ENCODE assay signal across 20 cellular contexts in genomic region chr11:111845256-111846028, GRCh38. TPM values are rescaled to one million over a fixed set of nuclear protein-coding genes. Genes with fewer than 3 reads are reported as not detected.
DNase-seq lines count a peak whose midpoint lies in the region; ATAC-seq and TF ChIP-seq lines count a peak whose summit lies in the region.
"Had no signal": no experiment of that assay in that cellular context is flagged by ENCODE, and none has a peak within 500 bp of the region (broad histone marks: within the 10 kb centered on the region; RNA-seq: fewer than 3 reads in every experiment).

No MANE protein-coding gene starts in this region.

- no peaks in the 10 kb centered on the region for H3K79me2 ChIP-seq in ACC112 (ENCODE audit: control insufficient read depth, insufficient read depth, low read length, unreplicated experiment)

- H2AFZ ChIP-seq in ACC112 (ENCODE audit: low read length, unreplicated experiment) (no peak overlapping the region), IMR-90 (replicated peaks; ENCODE audit: low read length, poor library complexity) (no peak overlapping the region)

- no peaks in the 10 kb centered on the region for H3K9me3 Mint-ChIP-seq in chondrocyte (ENCODE audit: low read depth)
- H3K9me3 Mint-ChIP-seq: stimulated activated effector memory CD8-positive, alpha-beta T cell treated with anti-CD3 and anti-CD28 coated beads, Interleukin-12 subunit alpha, Interleukin-12 subunit beta, amount 100 ng/mL, for 72 hours had no signal

- no peak overlapping the region for H4K91ac ChIP-seq in IMR-90 (ENCODE audit: insufficient read depth, low read depth, low read length)

- no peak overlapping the region for H2AK5ac ChIP-seq in IMR-90 (ENCODE audit: low read depth, low read length)

- dilution Hi-C loops in IMR-90 (cut with HindIII; ENCODE audit: low sequenced_read_pairs, unreplicated experiment): no loop called here

- H3K18ac ChIP-seq in IMR-90 (ENCODE audit: low read depth, low read length): no peak overlapping the region; the same call in 1 of the 2 replicates

- CTCF ChIA-PET in IMR-90 (lab: Yijun Ruan, JAX): interaction anchor here (1.0 kb wide), 1 partner anchor 25 kb away, joined by 4 read pairs; the partner anchor contains the start of gene ALG9

- peaks cover 11% of the 10 kb centered on the region for H3K36me3 Mint-ChIP-seq in chondrocyte (ENCODE audit: low read depth)

- ATAC-seq in IMR-90 (ENCODE audit: low read depth): no peak
- ATAC-seq in left lung: peak; percentile 21
- no peak for ATAC-seq in foreskin keratinocyte
- ATAC-seq in GM19351 (IDR thresholded peaks at IDR 0.05; ENCODE audit: unreplicated experiment): no peak
- ATAC-seq in HG03378 (IDR thresholded peaks at IDR 0.05; ENCODE audit: unreplicated experiment): no peak
- ATAC-seq: A549; activated CD8-positive, alpha-beta memory T cell treated with anti-CD3 and anti-CD28 coated beads, Interleukin-2, amount 10 ng/mL, durations not matched to agents 7 days and 5 days; heart left ventricle; stimulated activated effector memory CD8-positive, alpha-beta T cell treated with anti-CD3 and anti-CD28 coated beads, Interleukin-12 subunit alpha, Interleukin-12 subunit beta, amount 100 ng/mL, for 72 hours had no signal

- no peak overlapping the region for H4K8ac ChIP-seq in IMR-90 (ENCODE audit: low read depth in 2 of 2, low read length in 2 of 2)

- H3K14ac ChIP-seq in IMR-90 (replicated peaks; ENCODE audit: low read depth, low read length): no peak overlapping the region

- H3K4me1 ChIP-seq in ACC112 (ENCODE audit: control insufficient read depth, insufficient read depth, low read length, unreplicated experiment): peaks cover 32% of the 10 kb centered on the region
- H3K4me1 ChIP-seq in IMR-90 (ENCODE audit: control insufficient read depth, insufficient read depth, low read length): peaks cover 7% of the 10 kb centered on the region
- H3K4me1 ChIP-seq in left lung: peaks cover 0 to 56% of the 10 kb centered on the region in 2 donors
- H3K4me1 ChIP-seq in foreskin keratinocyte: no peaks in the 10 kb centered on the region
- H3K4me1 ChIP-seq: A549, pancreas had no signal

- no TSS peak for BruUV-seq in IMR-90 (replicated peaks; lab: Mats Ljungman, UMichigan)

- no peak overlapping the region for H3K27ac Mint-ChIP-seq in chondrocyte (ENCODE audit: unreplicated experiment)
- H3K27ac Mint-ChIP-seq: activated CD8-positive, alpha-beta memory T cell treated with anti-CD3 and anti-CD28 coated beads, Interleukin-2, amount 10 ng/mL, durations not matched to agents 7 days and 5 days had no signal

- no peak overlapping the region for H3K4me3 Mint-ChIP-seq in chondrocyte (ENCODE audit: unreplicated experiment)
- H3K4me3 Mint-ChIP-seq: activated CD8-positive, alpha-beta memory T cell treated with anti-CD3 and anti-CD28 coated beads, Interleukin-2, amount 10 ng/mL, durations not matched to agents 7 days and 5 days; stimulated activated effector memory CD8-positive, alpha-beta T cell treated with anti-CD3 and anti-CD28 coated beads, Interleukin-12 subunit alpha, Interleukin-12 subunit beta, amount 100 ng/mL, for 72 hours had no signal

- H4K20me1 ChIP-seq in IMR-90 (ENCODE audit: insufficient read depth, low read length): no peaks in the 10 kb centered on the region

- H3K27me3 ChIP-seq in ACC112 (ENCODE audit: insufficient read depth, low read length) (no peaks in the 10 kb centered on the region), IMR-90 (ENCODE audit: control insufficient read depth, insufficient read depth, low read length) (no peaks in the 10 kb centered on the region), left lung (no peaks in the 10 kb centered on the region), foreskin keratinocyte (no peaks in the 10 kb centered on the region)
- H3K27me3 ChIP-seq: ascending aorta, heart left ventricle, pancreas, upper lobe of left lung had no signal

- H3K9ac ChIP-seq in IMR-90 (ENCODE audit: low read depth, low read length): no peak overlapping the region

- no peak overlapping the region for H2BK5ac ChIP-seq in IMR-90 (ENCODE audit: low read depth, low read length, poor library complexity, severe bottlenecking)

- TF ChIP-seq POLR2A in IMR-90 (IDR thresholded peaks at IDR 0.05; ENCODE audit: low read depth, low read length): no peak

- DNase-seq in IMR-90 (no peak), SKM-1 (lab: John Stamatoyannopoulos, UW; ENCODE audit: unreplicated experiment) (peak; percentile 46), left lung (peak in 1 of 2 donors; percentile 38), chondrocyte (ENCODE audit: low spot score) (no peak), foreskin keratinocyte (no peak)
- DNase-seq: activated CD8-positive, alpha-beta memory T cell treated with anti-CD3 and anti-CD28 coated beads, Interleukin-2, amount 10 ng/mL, durations not matched to agents 7 days and 5 days; activated gamma-delta T cell treated with Interleukin-2 at 50 U/mL for 16 hours; GDM1; heart left ventricle; NCI-H187 treated with DMSO at 0.1 percent for 48 hours; NCI-H510A; pancreas; T-helper 1 cell had no signal

- intact Hi-C loops in IMR-90 (cut with micrococcal nuclease) (no loop called here), left lung (cut with DNase I) (loop anchor here in 1 of 2 donors (10.0 kb wide), 1 partner anchor 261 kb away; no protein-coding TSS in a partner anchor)

- WGBS in IMR-90 (ENCODE audit: extremely low coverage in 2 of 2, insufficient read length in 1 of 2), 2 experiments: 93% methylated on average over 3 of the region's 9 CpGs; no CpG with 5 or more reads in 1 of the 2 experiments

- H3K27ac ChIP-seq in ACC112 (ENCODE audit: low read depth, low read length): peak overlapping the region; percentile 74
- no peak overlapping the region for H3K27ac ChIP-seq in IMR-90 (ENCODE audit: insufficient read depth, low read length)
- peak overlapping the region in 1 of 2 donors; percentile 68 for H3K27ac ChIP-seq in left lung
- H3K27ac ChIP-seq in foreskin keratinocyte: no peak overlapping the region
- H3K27ac ChIP-seq: A549, ascending aorta, pancreas had no signal

- H3K4me2 ChIP-seq in IMR-90 (ENCODE audit: low read depth, low read length): no peak overlapping the region
- H3K4me2 ChIP-seq: A549 had no signal

- in situ Hi-C loops in IMR-90 (cut with MboI; ENCODE audit: low sequenced_read_pairs): no loop called here

- no peak overlapping the region for H4K5ac ChIP-seq in IMR-90 (ENCODE audit: low read depth, low read length)

- POLR2A ChIA-PET in IMR-90 (lab: Charles Lee; ENCODE audit: unreplicated experiment): no interaction called here

- no peak overlapping the region for H3K23ac ChIP-seq in IMR-90 (ENCODE audit: low read depth, low read length)

- no peak for TF ChIP-seq CTCF in IMR-90 (conservative IDR thresholded peaks at IDR 0.05; ENCODE audit: low read depth, low read length)
- no peak for TF ChIP-seq CTCF in left lung (IDR thresholded peaks at IDR 0.05)
- no peak for TF ChIP-seq CTCF in chondrocyte (IDR thresholded peaks at IDR 0.05)
- no peak for TF ChIP-seq CTCF in foreskin keratinocyte (conservative IDR thresholded peaks at IDR 0.05)

- H3K4me3 ChIP-seq in ACC112 (ENCODE audit: low read depth, low read length) (no peak overlapping the region), IMR-90 (ENCODE audit: insufficient read depth, low read depth, low read length) (no peak overlapping the region), left lung (no peak overlapping the region)
- H3K4me3 ChIP-seq: A549, ascending aorta, heart left ventricle, pancreas, upper lobe of left lung had no signal

- no peak overlapping the region for H2BK120ac ChIP-seq in IMR-90 (ENCODE audit: low read depth, low read length)

- no peak overlapping the region for H2AK9ac ChIP-seq in IMR-90 (replicated peaks; ENCODE audit: low read depth, low read length, poor library complexity)

- H3K9me3 ChIP-seq in IMR-90 (ENCODE audit: control insufficient read depth, insufficient read depth, low read length) (no peaks in the 10 kb centered on the region), left lung (no peaks in the 10 kb centered on the region)
- H3K9me3 ChIP-seq: A549, ascending aorta, heart left ventricle, pancreas, upper lobe of left lung had no signal

- no peaks in the 10 kb centered on the region for H3K27me3 Mint-ChIP-seq in chondrocyte (ENCODE audit: low read depth)
- H3K27me3 Mint-ChIP-seq: activated CD8-positive, alpha-beta memory T cell treated with anti-CD3 and anti-CD28 coated beads, Interleukin-2, amount 10 ng/mL, durations not matched to agents 7 days and 5 days had no signal

- H3K4me1 Mint-ChIP-seq in chondrocyte (ENCODE audit: low read depth): peaks cover 31% of the 10 kb centered on the region
- H3K4me1 Mint-ChIP-seq: stimulated activated effector memory CD8-positive, alpha-beta T cell treated with anti-CD3 and anti-CD28 coated beads, Interleukin-12 subunit alpha, Interleukin-12 subunit beta, amount 100 ng/mL, for 72 hours had no signal

- no peak overlapping the region for H3K56ac ChIP-seq in IMR-90 (ENCODE audit: extremely low read depth, insufficient read depth, low read length)

- H3K36me3 ChIP-seq in ACC112 (ENCODE audit: insufficient read depth, low read length): peaks cover 3% of the 10 kb centered on the region; the same call in 1 of the 2 replicates
- H3K36me3 ChIP-seq in IMR-90 (ENCODE audit: control insufficient read depth, insufficient read depth, low read length): peaks cover 2% of the 10 kb centered on the region
- peaks cover 0 to 47% of the 10 kb centered on the region in 2 donors for H3K36me3 ChIP-seq in left lung

- H3K9me1 ChIP-seq in IMR-90 (ENCODE audit: insufficient read depth, low read length): peaks cover 3% of the 10 kb centered on the region; the same call in 1 of the 2 replicates

- TF ChIP-seq RAD21 in IMR-90 (IDR thresholded peaks at IDR 0.05; ENCODE audit: low read length): no peak

- no peaks in the 10 kb centered on the region; a peak in 1 of 4 replicates for H3K79me1 ChIP-seq in IMR-90 (ENCODE audit: low read depth in 1 of 2, low read length in 2 of 2)

- 0 out of 2 replicates have a peak overlapping the region, but pooled peaks have one; percentile 11 for H2BK20ac ChIP-seq in IMR-90 (ENCODE audit: low read depth, low read length)

- 0 out of 2 replicates have a peak overlapping the region, but pooled peaks have one; percentile 21 for H3K4ac ChIP-seq in IMR-90 (ENCODE audit: low read depth, low read length)

- no peak overlapping the region; the same call in 2 of the 3 replicates for H2BK15ac ChIP-seq in IMR-90 (ENCODE audit: low read depth, low read length)

RNA-seq across cellular contexts. Expression of gene ALG9, which starts 25.9 kb away (rescaled TPM):
- total RNA-seq in IMR-90 (2012; rRNA removed) (35.7 and 44.7 TPM in 2 replicates), left lung (10 to 100 TPM; 27.5 to 31.2 TPM), chondrocyte (28.9 to 34.5 TPM (median 29.8 TPM) in 3 replicates), foreskin keratinocyte (30.3 and 32.6 TPM in 2 replicates)
- polyA plus RNA-seq in IMR-90 (2012; rRNA removed) (18.2 and 20.7 TPM in 2 replicates), foreskin keratinocyte (20.6 and 21.3 TPM in 2 replicates)
- 7.4 and 10.6 TPM in 2 replicates for polyA plus RNA-seq in IMR-90 (2012; cell fraction: cytosol; rRNA removed)
- polyA plus RNA-seq in IMR-90 (2012; cell fraction: nucleus; rRNA removed; ENCODE audit: low replicate concordance): 10.9 and 48.7 TPM in 2 replicates

RNA-seq across cellular contexts. Expression of gene FDXACB1, which starts 33.5 kb away (rescaled TPM):
- total RNA-seq in IMR-90 (2012; rRNA removed) (3.0 and 3.3 TPM in 2 replicates), left lung (1 to 10 TPM; 1.7 to 4.1 TPM), chondrocyte (1.3 to 2.5 TPM (median 1.6 TPM) in 3 replicates), foreskin keratinocyte (5.0 and 5.2 TPM in 2 replicates)
- polyA plus RNA-seq in IMR-90 (2012; rRNA removed) (1.3 and 1.7 TPM in 2 replicates), foreskin keratinocyte (2.2 and 2.9 TPM in 2 replicates)
- polyA plus RNA-seq in IMR-90 (2012; cell fraction: cytosol; rRNA removed): 0.51 and 0.83 TPM in 2 replicates
- polyA plus RNA-seq in IMR-90 (2012; cell fraction: nucleus; rRNA removed; ENCODE audit: low replicate concordance): 0.48 and 1.6 TPM in 2 replicates

RNA-seq across cellular contexts. Expression of gene CFAP68, which starts 33.9 kb away (rescaled TPM):
- total RNA-seq in IMR-90 (2012; rRNA removed): 8.9 and 10.2 TPM in 2 replicates
- 17.0 and 19.9 TPM in 2 replicates for polyA plus RNA-seq in IMR-90 (2012; rRNA removed)
- polyA plus RNA-seq in IMR-90 (2012; cell fraction: cytosol; rRNA removed): 12.8 and 19.3 TPM in 2 replicates
- polyA plus RNA-seq in IMR-90 (2012; cell fraction: nucleus; rRNA removed; ENCODE audit: low replicate concordance): 1.6 and 6.8 TPM in 2 replicates
- 10 to 100 TPM; 20.4 to 20.9 TPM for total RNA-seq in left lung
- 10.2 to 12.7 TPM (median 11.3 TPM) in 3 replicates for total RNA-seq in chondrocyte
- total RNA-seq in foreskin keratinocyte: 22.3 and 23.7 TPM in 2 replicates
- polyA plus RNA-seq in foreskin keratinocyte: 35.3 and 36.3 TPM in 2 replicates
- total RNA-seq: ascending aorta had no signal
